Comparison of ENCODE assay signal across 2 cellular contexts in the genomic region with DNA sequence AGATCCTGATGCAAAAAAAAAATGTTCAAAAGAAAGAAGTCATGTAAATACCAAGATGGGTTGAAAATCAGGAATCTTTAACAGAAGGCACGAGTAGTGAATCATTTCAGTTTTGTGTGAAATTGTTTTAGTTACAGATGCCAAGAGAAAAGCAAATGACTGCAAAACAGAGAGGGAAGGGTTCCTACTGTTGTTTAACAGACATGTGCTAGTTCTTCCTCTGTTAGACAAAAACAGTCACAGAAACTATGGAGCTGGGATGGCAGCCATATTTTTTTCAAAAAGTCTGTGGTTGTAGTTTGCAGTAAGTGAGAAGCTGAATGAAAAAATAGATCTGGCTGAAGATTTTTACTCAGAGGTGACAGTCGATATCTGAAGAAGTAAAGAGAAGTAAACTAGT.
TF ChIP-seq lines count a peak whose summit lies in the region.

No MANE protein-coding gene starts in this region.

TF ChIP-seq in SK-N-SH, 30 proteins besides CTCF, POLR2A, EP300 and RAD21 (continued from another document):
- TF ChIP-seq MAX (IDR thresholded peaks at IDR 0.05; ENCODE audit: low read depth) (no peak), GATA2 (CRISPR knock-in tag; IDR thresholded peaks at IDR 0.05) (no peak), MXI1 (IDR thresholded peaks at IDR 0.05; ENCODE audit: low read depth, low read length) (no peak), NRF1 (IDR thresholded peaks at IDR 0.05; ENCODE audit: low read depth, low read length) (no peak), MEF2A (IDR thresholded peaks at IDR 0.05; ENCODE audit: borderline replicate concordance, low read depth) (no peak), JUND (IDR thresholded peaks at IDR 0.05) (no peak), RXRA (IDR thresholded peaks at IDR 0.05; ENCODE audit: borderline replicate concordance, low read depth) (no peak), POLR2AphosphoS5 (IDR thresholded peaks at IDR 0.05; ENCODE audit: low read depth, low read length) (no peak)

TF ChIP-seq in SK-N-SH treated with all-trans-retinoic acid at 6 μM for 48 hours, 23 proteins besides CTCF, POLR2A, EP300 and RAD21 (continued from another document):
- TF ChIP-seq TSHZ2 (CRISPR knock-in tag; IDR thresholded peaks at IDR 0.05) (no peak), TCF4 (CRISPR knock-in tag; IDR thresholded peaks at IDR 0.05; ENCODE audit: borderline replicate concordance) (no peak), CSDC2 (CRISPR knock-in tag; IDR thresholded peaks at IDR 0.05) (no peak), PPARA (CRISPR knock-in tag; IDR thresholded peaks at IDR 0.05; ENCODE audit: borderline replicate concordance) (no peak)
- TF ChIP-seq, protein P1, sequence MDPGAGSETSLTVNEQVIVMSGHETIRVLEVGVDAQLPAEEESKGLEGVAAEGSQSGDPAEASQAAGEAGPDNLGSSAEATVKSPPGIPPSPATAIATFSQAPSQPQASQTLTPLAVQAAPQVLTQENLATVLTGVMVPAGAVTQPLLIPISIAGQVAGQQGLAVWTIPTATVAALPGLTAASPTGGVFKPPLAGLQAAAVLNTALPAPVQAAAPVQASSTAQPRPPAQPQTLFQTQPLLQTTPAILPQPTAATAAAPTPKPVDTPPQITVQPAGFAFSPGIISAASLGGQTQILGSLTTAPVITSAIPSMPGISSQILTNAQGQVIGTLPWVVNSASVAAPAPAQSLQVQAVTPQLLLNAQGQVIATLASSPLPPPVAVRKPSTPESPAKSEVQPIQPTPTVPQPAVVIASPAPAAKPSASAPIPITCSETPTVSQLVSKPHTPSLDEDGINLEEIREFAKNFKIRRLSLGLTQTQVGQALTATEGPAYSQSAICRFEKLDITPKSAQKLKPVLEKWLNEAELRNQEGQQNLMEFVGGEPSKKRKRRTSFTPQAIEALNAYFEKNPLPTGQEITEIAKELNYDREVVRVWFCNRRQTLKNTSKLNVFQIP (CRISPR knock-in tag; IDR thresholded peaks at IDR 0.05; ENCODE audit: borderline replicate concordance, low read depth), result no peak
- TF ChIP-seq, protein P2, sequence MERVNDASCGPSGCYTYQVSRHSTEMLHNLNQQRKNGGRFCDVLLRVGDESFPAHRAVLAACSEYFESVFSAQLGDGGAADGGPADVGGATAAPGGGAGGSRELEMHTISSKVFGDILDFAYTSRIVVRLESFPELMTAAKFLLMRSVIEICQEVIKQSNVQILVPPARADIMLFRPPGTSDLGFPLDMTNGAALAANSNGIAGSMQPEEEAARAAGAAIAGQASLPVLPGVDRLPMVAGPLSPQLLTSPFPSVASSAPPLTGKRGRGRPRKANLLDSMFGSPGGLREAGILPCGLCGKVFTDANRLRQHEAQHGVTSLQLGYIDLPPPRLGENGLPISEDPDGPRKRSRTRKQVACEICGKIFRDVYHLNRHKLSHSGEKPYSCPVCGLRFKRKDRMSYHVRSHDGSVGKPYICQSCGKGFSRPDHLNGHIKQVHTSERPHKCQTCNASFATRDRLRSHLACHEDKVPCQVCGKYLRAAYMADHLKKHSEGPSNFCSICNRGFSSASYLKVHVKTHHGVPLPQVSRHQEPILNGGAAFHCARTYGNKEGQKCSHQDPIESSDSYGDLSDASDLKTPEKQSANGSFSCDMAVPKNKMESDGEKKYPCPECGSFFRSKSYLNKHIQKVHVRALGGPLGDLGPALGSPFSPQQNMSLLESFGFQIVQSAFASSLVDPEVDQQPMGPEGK (CRISPR knock-in tag; IDR thresholded peaks at IDR 0.05; ENCODE audit: borderline replicate concordance), result no peak
